Comparison of ENCODE assay signal across 12 cellular contexts in genomic region chr16:29315916-29316517, GRCh38.
A peak's percentile ranks its signal among the peaks of the same experiment; 100 is the strongest.
DNase-seq lines count a peak whose midpoint lies in the region; ATAC-seq and TF ChIP-seq lines count a peak whose summit lies in the region.
"Had no signal": no experiment of that assay in that cellular context is flagged by ENCODE, and none has a peak within 500 bp of the region (broad histone marks: within the 10 kb centered on the region; RNA-seq: fewer than 3 reads in every experiment).

No MANE protein-coding gene starts in this region.

- in situ Hi-C loops in GM13976 (cut with MboI; ENCODE audit: low sequenced_read_pairs, unreplicated experiment) = no loop called here

- intact Hi-C loops in HCT116 (cut with micrococcal nuclease) = loop anchor here (5.0 kb wide), 1 partner anchor 89 kb away; no protein-coding TSS in a partner anchor

- peak; percentile 92 for TF ChIP-seq RAD21 in HCT116 (IDR thresholded peaks at IDR 0.05; ENCODE audit: low read depth)

- POLR2A ChIA-PET in HCT116 (lab: Charles Lee) = no interaction called here

- H3K36me3 Mint-ChIP-seq in endodermal cell (ENCODE audit: low read depth) = no peaks in the 10 kb centered on the region

- H3K4me1 ChIP-seq in HCT116 (ENCODE audit: control insufficient read depth in 1 of 2, insufficient read depth in 2 of 2, low read length in 2 of 2) (peaks cover 0 to 12% of the 10 kb centered on the region in 2 experiments; a peak in 2 of 4 replicates), endodermal cell (ENCODE audit: control insufficient read depth, insufficient read depth, low read length) (no peaks in the 10 kb centered on the region)
- H3K4me1 ChIP-seq: colonic mucosa had no signal

- H3K9me3 Mint-ChIP-seq in endodermal cell = no peaks in the 10 kb centered on the region
- H3K9me3 Mint-ChIP-seq: naive thymus-derived CD4-positive, alpha-beta T cell had no signal

- H4K20me1 ChIP-seq in HCT116 (ENCODE audit: insufficient read depth) = no peaks in the 10 kb centered on the region

- H3K27ac ChIP-seq in HCT116 (ENCODE audit: low read depth, low read length) = no peak overlapping the region
- no peak overlapping the region for H3K27ac ChIP-seq in endodermal cell (ENCODE audit: low read depth, low read length)
- H3K27ac ChIP-seq: colonic mucosa had no signal

- RAD21 ChIA-PET in HCT116 (lab: Charles Lee; ENCODE audit: low non-redundant PET in 1 of 2, low total read pairs in 2 of 2, uncharacterized antibody in 2 of 2, unreplicated experiment in 2 of 2) = no interaction called here

- 79 to 86% methylated on average over 5 to 12 of the region's 12 CpGs for WGBS in endodermal cell (ENCODE audit: insufficient coverage in 1 of 2, insufficient read length in 1 of 2), 2 experiments

- H3K4me2 ChIP-seq in HCT116 (ENCODE audit: low read length) = no peak overlapping the region

- no peaks in the 10 kb centered on the region for H3K79me2 ChIP-seq in HCT116 (ENCODE audit: insufficient read depth, low read length)

- H3K36me3 ChIP-seq in HCT116 (ENCODE audit: control insufficient read depth in 1 of 2, insufficient read depth in 2 of 2, low read length in 2 of 2) = no peaks in the 10 kb centered on the region
- H3K36me3 ChIP-seq in endodermal cell (ENCODE audit: control insufficient read depth, insufficient read depth, low read length) = no peaks in the 10 kb centered on the region
- H3K36me3 ChIP-seq: colonic mucosa had no signal

- no TSS peak for BruUV-seq in HCT116 (replicated peaks; lab: Mats Ljungman, UMichigan)

- DNase-seq in HCT116 (ENCODE audit: low read depth, low spot score) (no peak), NCI-H510A (lab: John Stamatoyannopoulos, UW) (peak; percentile 73), endodermal cell (peak; percentile 75), retinal pigment epithelial cell (ENCODE audit: low read depth) (no peak), GM13976 (ENCODE audit: low spot score) (no peak), Kasumi-1 (lab: John Stamatoyannopoulos, UW) (no peak)
- DNase-seq: activated CD4-positive, alpha-beta T cell treated with anti-CD3 and anti-CD28 coated beads, Interleukin-2, amount 50 U/mL, for 1 hour; activated naive CD4-positive, alpha-beta T cell treated with Interleukin-2 at 50 U/mL for 16 hours; colonic mucosa; naive thymus-derived CD4-positive, alpha-beta T cell; stimulated activated naive CD4-positive, alpha-beta T cell had no signal

- H3K9me3 ChIP-seq in HCT116 (ENCODE audit: control insufficient read depth in 1 of 2, insufficient read depth in 1 of 2, low read depth in 1 of 2, low read length in 2 of 2) (no peaks in the 10 kb centered on the region), endodermal cell (ENCODE audit: control insufficient read depth, low read length) (no peaks in the 10 kb centered on the region)
- H3K9me3 ChIP-seq: colonic mucosa had no signal

- no peak overlapping the region for H2AFZ ChIP-seq in HCT116 (ENCODE audit: low read depth, low read length, poor library complexity, severe bottlenecking)

- TF ChIP-seq CTCF in HCT116 (IDR thresholded peaks at IDR 0.05 in 2 of 3, conservative IDR thresholded peaks at IDR 0.05 in 1 of 3; ENCODE audit: borderline replicate concordance in 1 of 3, insufficient read depth in 1 of 3, low read depth in 2 of 3, low read length in 2 of 3) (peak; percentile 40 to 88 (median 40); a peak in 4 of 6 replicates), endodermal cell (conservative IDR thresholded peaks at IDR 0.05) (peak; percentile 63), retinal pigment epithelial cell (conservative IDR thresholded peaks at IDR 0.05; ENCODE audit: low read depth, low read length) (peak; percentile 30), GM13976 (IDR thresholded peaks at IDR 0.05; ENCODE audit: borderline replicate concordance, control extremely low read depth, extremely low read depth, insufficient read depth, missing control alignments) (no peak)

- H3K27me3 Mint-ChIP-seq in endodermal cell (ENCODE audit: insufficient read depth) = peaks cover 2% of the 10 kb centered on the region
- H3K27me3 Mint-ChIP-seq: naive thymus-derived CD4-positive, alpha-beta T cell had no signal

- no peaks in the 10 kb centered on the region for H3K27me3 ChIP-seq in HCT116 (ENCODE audit: insufficient read depth, low read length)
- H3K27me3 ChIP-seq in endodermal cell (ENCODE audit: control insufficient read depth, insufficient read depth, low read length, poor library complexity, severe bottlenecking) = no peaks in the 10 kb centered on the region
- H3K27me3 ChIP-seq: colonic mucosa had no signal

- H3K9ac ChIP-seq in HCT116 (ENCODE audit: low read length) = no peak overlapping the region
- H3K9ac ChIP-seq in endodermal cell (ENCODE audit: extremely low read depth, low read length, poor library complexity, severe bottlenecking) = no peak overlapping the region

- ATAC-seq in HCT116 (peak; percentile 78), HG03095 (IDR thresholded peaks at IDR 0.05; ENCODE audit: unreplicated experiment) (no peak)
- ATAC-seq: naive thymus-derived CD4-positive, alpha-beta T cell had no signal

- H3K4me1 Mint-ChIP-seq in endodermal cell = peaks cover 8% of the 10 kb centered on the region

- no peak overlapping the region for H3K4me3 ChIP-seq in HCT116 (replicated peaks in 1 of 2; ENCODE audit: low read depth in 1 of 2, low read length in 2 of 2)
- no peak overlapping the region for H3K4me3 ChIP-seq in endodermal cell (ENCODE audit: low read length)
- H3K4me3 ChIP-seq in retinal pigment epithelial cell (ENCODE audit: low read length) = no peak overlapping the region
- H3K4me3 ChIP-seq: colonic mucosa had no signal

- no peaks in the 10 kb centered on the region for H3K9me2 ChIP-seq in HCT116 (ENCODE audit: insufficient read depth)

- peak overlapping the region; percentile 28 for H3K27ac Mint-ChIP-seq in endodermal cell

- CTCF ChIA-PET in HCT116 (lab: Charles Lee) = no interaction called here

- H3K4me3 Mint-ChIP-seq in endodermal cell = no peak overlapping the region
- H3K4me3 Mint-ChIP-seq: naive thymus-derived CD4-positive, alpha-beta T cell had no signal

- TF ChIP-seq POLR2A in HCT116 (IDR thresholded peaks at IDR 0.05; ENCODE audit: borderline replicate concordance, extremely low read depth, insufficient read depth, insufficient read length) = no peak

TF ChIP-seq in HCT116, 20 proteins besides CTCF, POLR2A, EP300 and RAD21:
- TF ChIP-seq ELF1 (IDR thresholded peaks at IDR 0.05; ENCODE audit: borderline replicate concordance, low read depth) = no peak
- no peak for TF ChIP-seq SP1 (IDR thresholded peaks at IDR 0.05; ENCODE audit: low read depth)
- TF ChIP-seq, protein P1, sequence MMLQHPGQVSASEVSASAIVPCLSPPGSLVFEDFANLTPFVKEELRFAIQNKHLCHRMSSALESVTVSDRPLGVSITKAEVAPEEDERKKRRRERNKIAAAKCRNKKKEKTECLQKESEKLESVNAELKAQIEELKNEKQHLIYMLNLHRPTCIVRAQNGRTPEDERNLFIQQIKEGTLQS (IDR thresholded peaks at IDR 0.05) = no peak

Comparison
In these comparisons a context has a peak if more than half of its experiments do, and no peak if none do; other contexts are left out.
1. DNase-seq: peak in NCI-H510A (single experiment) and endodermal cell (single experiment); none in HCT116 (single experiment), retinal pigment epithelial cell (single experiment), GM13976 (single experiment) and Kasumi-1 (0 of 2).